Comparison of ENCODE assay signal across 7 cellular contexts in genomic region chr19:55460670-55461258, GRCh38. TPM values are rescaled to one million over a fixed set of nuclear protein-coding genes. Genes with fewer than 3 reads are reported as not detected.
DNase-seq lines count a peak whose midpoint lies in the region; ATAC-seq, FAIRE-seq and TF ChIP-seq lines count a peak whose summit lies in the region.

No MANE protein-coding gene starts in this region.

- no peak for TF ChIP-seq POLR2A in lower leg skin (IDR thresholded peaks at IDR 0.05)

- 4 to 5% methylated on average over 23 to 24 of the region's 24 CpGs for WGBS in lower leg skin, 2 donors

- H3K9me3 ChIP-seq in duodenal mucosa (ENCODE audit: control insufficient read depth in 1 of 2, low read length in 2 of 2) = no peaks in the 10 kb centered on the region

- DNase-seq in ELR (ENCODE audit: low read depth) (peak; percentile 76), LHCN-M2 (ENCODE audit: low read depth) (peak; percentile 68), lower leg skin (ENCODE audit: low spot score in 2 of 2) (peak; percentile 85 to 97)
- DNase-seq in stimulated activated naive CD8-positive, alpha-beta T cell treated with anti-CD3 and anti-CD28 coated beads, Interleukin-15, Interleukin-2, amounts not matched to agents 100 U/mL and 50 U/mL, for 24 hours = peak; percentile 71

- peaks cover 12 to 17% of the 10 kb centered on the region in 2 donors for H3K4me1 ChIP-seq in duodenal mucosa (ENCODE audit: control insufficient read depth in 1 of 2, insufficient read depth in 2 of 2, low read length in 2 of 2)

- TF ChIP-seq CTCF in lower leg skin (IDR thresholded peaks at IDR 0.05) = no peak

- FAIRE-seq in TTC549 (lab: Jason Lieb, UNC) = peak; percentile 53

- ATAC-seq in stimulated activated naive CD8-positive, alpha-beta T cell treated with anti-CD3 and anti-CD28 coated beads, Interleukin-15, Interleukin-2, amounts not matched to agents 100 U/mL and 50 U/mL, for 24 hours = no peak
- ATAC-seq in HG03108 (IDR thresholded peaks at IDR 0.05; ENCODE audit: unreplicated experiment) = no peak

- H3K36me3 ChIP-seq in duodenal mucosa (ENCODE audit: control insufficient read depth in 1 of 2, insufficient read depth in 2 of 2, low read length in 2 of 2) = peaks cover 0 to 10% of the 10 kb centered on the region in 2 donors

- H3K27ac ChIP-seq in duodenal mucosa (ENCODE audit: low read depth, low read length) = peak overlapping the region; percentile 85

- no peaks in the 10 kb centered on the region for H3K27me3 ChIP-seq in duodenal mucosa (ENCODE audit: control insufficient read depth in 1 of 2, insufficient read depth in 2 of 2, low read length in 2 of 2)

- peak overlapping the region in 1 of 2 donors; percentile 80 for H3K9ac ChIP-seq in duodenal mucosa (ENCODE audit: low read depth in 1 of 2, low read length in 2 of 2)

- intact Hi-C loops in lower leg skin (cut with DNase I; ENCODE audit: low total_unique reads) = no loop called here

- H3K4me3 ChIP-seq in duodenal mucosa (ENCODE audit: low read depth in 1 of 2, low read length in 2 of 2) = peak overlapping the region; percentile 84 to 92
- H3K4me3 ChIP-seq in lower leg skin (ENCODE audit: low read depth, poor library complexity, severe bottlenecking) = peak overlapping the region; percentile 55

RNA-seq across cellular contexts. Expression of gene ISOC2, which starts 0.7 kb away (rescaled TPM):
- total RNA-seq in LHCN-M2 (2014; rRNA removed) = 89.8 and 90.2 TPM in 2 replicates
- polyA plus RNA-seq in LHCN-M2 (2012) = 74.3 TPM
- total RNA-seq in lower leg skin = 10 to 100 TPM; 31.0 to 73.1 (median 66.4) TPM

RNA-seq across cellular contexts. Expression of gene C19orf85, which starts 3.8 kb away (rescaled TPM):
- total RNA-seq in LHCN-M2 (2014; rRNA removed) (not detected in 2 replicates), lower leg skin (not detected)
- not detected for polyA plus RNA-seq in LHCN-M2 (2012)

RNA-seq across cellular contexts. Expression of gene ZNF628, which starts 15.7 kb away (rescaled TPM):
- total RNA-seq in LHCN-M2 (2014; rRNA removed) (2.7 and 9.2 TPM in 2 replicates), lower leg skin (10 to 100 TPM in 3 of 4 donors, 1 to 10 TPM in 1; 5.4 to 17.9 (median 12.2) TPM)
- polyA plus RNA-seq in LHCN-M2 (2012) = 4.3 TPM

RNA-seq across cellular contexts. Expression of gene SHISA7, which starts 17.7 kb away (rescaled TPM):
- total RNA-seq in LHCN-M2 (2014; rRNA removed) (0.06 TPM in 1 of 2 replicates, not detected in the other), lower leg skin (under 1 TPM in 1 of 4 donors, not detected in 3; 0.10 TPM)
- not detected for polyA plus RNA-seq in LHCN-M2 (2012)

RNA-seq across cellular contexts. Expression of gene NAT14, which starts 24.2 kb away (rescaled TPM):
- total RNA-seq in LHCN-M2 (2014; rRNA removed) = 23.7 and 25.8 TPM in 2 replicates
- polyA plus RNA-seq in LHCN-M2 (2012) = 54.5 TPM
- 1 to 10 TPM; 2.5 to 5.3 (median 4.1) TPM for total RNA-seq in lower leg skin
